In the genomic region with DNA sequence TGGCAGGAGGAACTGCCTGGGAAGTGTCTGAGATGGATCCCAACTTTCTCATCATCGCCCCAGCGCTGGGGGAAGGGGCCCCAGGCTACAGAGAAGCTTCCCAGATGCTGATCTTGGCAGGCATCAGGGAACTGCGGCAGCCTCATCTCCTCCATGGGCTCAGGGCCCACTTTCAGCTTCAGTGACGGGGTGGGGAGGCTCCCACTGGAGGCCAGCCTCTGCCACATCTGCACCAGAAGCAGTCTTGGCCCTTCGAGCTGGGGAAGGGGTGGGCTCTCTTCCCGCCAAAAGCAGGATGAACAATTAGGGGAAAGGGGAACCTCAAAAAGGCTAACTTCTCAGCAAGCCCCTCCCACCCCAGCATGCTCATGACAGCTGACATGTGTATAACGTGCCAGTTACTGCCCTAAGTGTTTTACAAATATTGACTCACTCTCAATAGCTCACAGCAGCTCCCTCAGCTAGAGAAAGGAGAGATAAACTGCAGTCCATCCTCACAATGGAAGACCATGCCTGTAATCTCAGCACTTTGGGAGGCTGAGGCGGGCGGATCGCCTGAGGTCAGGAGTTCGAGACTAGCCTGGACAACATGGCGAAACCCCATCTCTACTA, we compare ENCODE assay signal across 1 cellular context.
A peak's percentile ranks its signal among the peaks of the same experiment; 100 is the strongest.
TF ChIP-seq lines count a peak whose summit lies in the region.

No MANE protein-coding gene starts in this region.

TF ChIP-seq in K562, 482 proteins besides CTCF, POLR2A, EP300 and RAD21:
- TF ChIP-seq MCM7 (IDR thresholded peaks at IDR 0.05), result no peak
- no peak for TF ChIP-seq TEAD1 (CRISPR knock-in tag; IDR thresholded peaks at IDR 0.05)
- TF ChIP-seq ESRRA (IDR thresholded peaks at IDR 0.05; ENCODE audit: borderline replicate concordance, low read depth), result no peak
- no peak for TF ChIP-seq NFRKB (IDR thresholded peaks at IDR 0.05; ENCODE audit: low read depth)
- TF ChIP-seq MEIS2 (IDR thresholded peaks at IDR 0.05; ENCODE audit: partially characterized antibody), result peak; percentile 11
- TF ChIP-seq BHLHE40 (IDR thresholded peaks at IDR 0.05; ENCODE audit: low read length), result peak; percentile 62
- no peak for TF ChIP-seq CBX2 (IDR thresholded peaks at IDR 0.05; ENCODE audit: insufficient read depth, low read length, poor library complexity, severe bottlenecking)
- TF ChIP-seq GATAD2B (IDR thresholded peaks at IDR 0.05; ENCODE audit: borderline replicate concordance), result no peak
- no peak for TF ChIP-seq MCM5 (IDR thresholded peaks at IDR 0.05; ENCODE audit: low read depth)
- no peak for TF ChIP-seq TEAD4 (IDR thresholded peaks at IDR 0.05; ENCODE audit: low read length)
- TF ChIP-seq TEAD4 (CRISPR knock-in tag; IDR thresholded peaks at IDR 0.05; ENCODE audit: borderline replicate concordance), result no peak
- no peak for TF ChIP-seq EGR1 (conservative IDR thresholded peaks at IDR 0.05)
- TF ChIP-seq, protein P1, sequence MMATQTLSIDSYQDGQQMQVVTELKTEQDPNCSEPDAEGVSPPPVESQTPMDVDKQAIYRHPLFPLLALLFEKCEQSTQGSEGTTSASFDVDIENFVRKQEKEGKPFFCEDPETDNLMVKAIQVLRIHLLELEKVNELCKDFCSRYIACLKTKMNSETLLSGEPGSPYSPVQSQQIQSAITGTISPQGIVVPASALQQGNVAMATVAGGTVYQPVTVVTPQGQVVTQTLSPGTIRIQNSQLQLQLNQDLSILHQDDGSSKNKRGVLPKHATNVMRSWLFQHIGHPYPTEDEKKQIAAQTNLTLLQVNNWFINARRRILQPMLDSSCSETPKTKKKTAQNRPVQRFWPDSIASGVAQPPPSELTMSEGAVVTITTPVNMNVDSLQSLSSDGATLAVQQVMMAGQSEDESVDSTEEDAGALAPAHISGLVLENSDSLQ (IDR thresholded peaks at IDR 0.05), result peak; percentile 22; the same call in 1 of the 2 replicates
